Comparison of ENCODE assay signal across 17 cellular contexts in the genomic region with DNA sequence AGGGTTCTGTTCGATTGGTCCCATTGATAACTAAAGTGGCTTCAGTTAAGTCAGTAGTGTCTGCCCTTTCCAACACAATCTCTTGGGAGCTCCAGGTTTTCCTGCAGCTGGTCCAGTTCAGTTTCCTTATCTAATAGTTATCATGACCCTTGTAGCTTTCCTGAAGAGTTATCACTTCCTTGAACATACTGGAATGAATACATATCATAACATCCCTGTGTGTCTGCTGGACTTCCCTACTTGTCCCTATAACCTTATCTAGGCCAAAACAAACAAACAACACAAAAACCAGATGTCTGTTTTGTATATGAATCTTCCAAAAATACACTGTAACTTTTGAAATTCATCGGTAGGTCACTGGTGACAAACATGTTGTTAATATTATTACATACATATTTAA.
DNase-seq lines count a peak whose midpoint lies in the region; ATAC-seq and TF ChIP-seq lines count a peak whose summit lies in the region.
"Had no signal": no experiment of that assay in that cellular context is flagged by ENCODE, and none has a peak within 500 bp of the region (broad histone marks: within the 10 kb centered on the region; RNA-seq: fewer than 3 reads in every experiment).

No MANE protein-coding gene starts in this region.

- H4K20me1 ChIP-seq in mammary epithelial cell (ENCODE audit: insufficient read depth, low read length), result no peaks in the 10 kb centered on the region

- no peak overlapping the region for H2BK15ac ChIP-seq in mesenchymal stem cell (ENCODE audit: low read depth, poor library complexity, severe bottlenecking)

- H3K27me3 Mint-ChIP-seq in CD8-positive, alpha-beta memory T cell, result peaks cover 0 to 2% of the 10 kb centered on the region in 2 donors
- H3K27me3 Mint-ChIP-seq: stimulated activated memory B cell treated with anti-CD40 and anti-IgM and Interleukin-4, amounts not matched to agents 10 μg/mL and 1 μg/mL and 100 μg/mL, for 72 hours had no signal

- intact Hi-C loops in mammary epithelial cell (cut with micrococcal nuclease), result no loop called here

- dilution Hi-C loops in mammary epithelial cell (cut with HindIII; ENCODE audit: low sequenced_read_pairs), result no loop called here

- H4K91ac ChIP-seq in mesenchymal stem cell (ENCODE audit: low read length), result no peak overlapping the region

- no TSS peak for BruUV-seq in mammary epithelial cell (replicated peaks; lab: Mats Ljungman, UMichigan)

- no peaks in the 10 kb centered on the region for H3K9me3 ChIP-seq in CD8-positive, alpha-beta memory T cell (ENCODE audit: low read length)
- no peaks in the 10 kb centered on the region for H3K9me3 ChIP-seq in HUES48 (ENCODE audit: control insufficient read depth, insufficient read depth, low read length)
- H3K9me3 ChIP-seq in mesenchymal stem cell (ENCODE audit: control insufficient read depth, low read length), result no peaks in the 10 kb centered on the region
- H3K9me3 ChIP-seq in mammary epithelial cell (replicated peaks; ENCODE audit: insufficient read depth, low read length), result no peaks in the 10 kb centered on the region
- H3K9me3 ChIP-seq: adrenal gland, heart right ventricle, ovary, right lobe of liver, thoracic aorta had no signal

- H2BK120ac ChIP-seq in mesenchymal stem cell (ENCODE audit: low read depth, low read length), result peak overlapping the region; percentile 8

- no peaks in the 10 kb centered on the region for H3K79me2 ChIP-seq in mammary epithelial cell (ENCODE audit: insufficient read depth, low read length)

- H3K4me1 Mint-ChIP-seq in CD8-positive, alpha-beta memory T cell, result peaks cover 18 to 28% (median 26%) of the 10 kb centered on the region in 3 donors

- H3K4me1 ChIP-seq in CD8-positive, alpha-beta memory T cell (ENCODE audit: insufficient read depth, low read length), result no peaks in the 10 kb centered on the region
- H3K4me1 ChIP-seq in HUES48 (ENCODE audit: control insufficient read depth, insufficient read depth, low read length), result peaks cover 19% of the 10 kb centered on the region
- no peaks in the 10 kb centered on the region for H3K4me1 ChIP-seq in mesenchymal stem cell (ENCODE audit: control insufficient read depth, insufficient read depth, low read depth, low read length)
- peaks cover 16% of the 10 kb centered on the region for H3K4me1 ChIP-seq in mammary epithelial cell (ENCODE audit: insufficient read depth, low read length)
- H3K4me1 ChIP-seq: right lobe of liver had no signal

- H3K27me3 ChIP-seq in CD8-positive, alpha-beta memory T cell (ENCODE audit: insufficient read depth, low read length, poor library complexity, severe bottlenecking), result no peaks in the 10 kb centered on the region
- H3K27me3 ChIP-seq in HUES48 (ENCODE audit: control insufficient read depth, insufficient read depth, low read length) (no peaks in the 10 kb centered on the region), mesenchymal stem cell (ENCODE audit: control insufficient read depth in 1 of 2, insufficient read depth in 1 of 2, low read length in 2 of 2) (no peaks in the 10 kb centered on the region), mammary epithelial cell (ENCODE audit: insufficient read depth, low read length) (no peaks in the 10 kb centered on the region)
- H3K27me3 ChIP-seq: adrenal gland, heart right ventricle, ovary, right lobe of liver had no signal

- H3K27ac ChIP-seq in CD8-positive, alpha-beta memory T cell (ENCODE audit: low read depth, low read length), result no peak overlapping the region
- H3K27ac ChIP-seq in HUES48 (ENCODE audit: low read depth, low read length) (peak overlapping the region; percentile 36), mesenchymal stem cell (ENCODE audit: low read length, poor library complexity, severe bottlenecking) (no peak overlapping the region), mammary epithelial cell (ENCODE audit: insufficient read depth, low read depth, low read length) (no peak overlapping the region)
- H3K27ac ChIP-seq: ovary, right lobe of liver, RWPE1, thoracic aorta had no signal

- no peak for TF ChIP-seq CTCF in mammary epithelial cell (conservative IDR thresholded peaks at IDR 0.05 in 1 of 2, IDR thresholded peaks at IDR 0.05 in 1 of 2; ENCODE audit: extremely low read depth in 1 of 2, insufficient read depth in 1 of 2, low read depth in 1 of 2, low read length in 2 of 2)

- H3K23ac ChIP-seq in mesenchymal stem cell (ENCODE audit: low read length in 2 of 2), result no peak overlapping the region

- no peaks in the 10 kb centered on the region for H3K79me1 ChIP-seq in mesenchymal stem cell (replicated peaks; ENCODE audit: low read length, poor library complexity, severe bottlenecking)

- POLR2A ChIA-PET in CD8-positive, alpha-beta memory T cell (lab: Charles Lee), result no interaction called here

- no peak overlapping the region for H2AFZ ChIP-seq in mesenchymal stem cell (ENCODE audit: low read depth, low read length)
- H2AFZ ChIP-seq in mammary epithelial cell (ENCODE audit: low read depth, low read length), result no peak overlapping the region

- H3K36me3 Mint-ChIP-seq in CD8-positive, alpha-beta memory T cell, result peaks cover 0 to 3% (median 0%) of the 10 kb centered on the region in 3 donors
- H3K36me3 Mint-ChIP-seq: stimulated activated memory B cell treated with anti-CD40 and anti-IgM and Interleukin-4, amounts not matched to agents 10 μg/mL and 1 μg/mL and 100 μg/mL, for 72 hours had no signal

- H3K4me3 Mint-ChIP-seq in CD8-positive, alpha-beta memory T cell, result peak overlapping the region in 1 of 7 donors; percentile 72
- H3K4me3 Mint-ChIP-seq: stimulated activated memory B cell treated with anti-CD40 and anti-IgM and Interleukin-4, amounts not matched to agents 10 μg/mL and 1 μg/mL and 100 μg/mL, for 72 hours had no signal

- in situ Hi-C loops in mammary epithelial cell (cut with MboI; ENCODE audit: low sequenced_read_pairs in 2 of 2), result no loop called here

- peak overlapping the region; percentile 24 to 80 for H2BK12ac ChIP-seq in mesenchymal stem cell (ENCODE audit: low read length in 2 of 2)

- H3K4me2 ChIP-seq in mesenchymal stem cell (ENCODE audit: low read length, poor library complexity, severe bottlenecking), result no peak overlapping the region
- no peak overlapping the region for H3K4me2 ChIP-seq in mammary epithelial cell (ENCODE audit: insufficient read depth, low read depth, low read length)

- ATAC-seq in SK-N-SH treated with all-trans-retinoic acid at 6 μM for 48 hours, result no peak
- ATAC-seq: right lobe of liver; stimulated activated memory B cell treated with anti-CD40 and anti-IgM and Interleukin-4, amounts not matched to agents 10 μg/mL and 1 μg/mL and 100 μg/mL, for 72 hours had no signal

- H3K27ac Mint-ChIP-seq in CD8-positive, alpha-beta memory T cell, result peak overlapping the region in 6 of 8 donors; percentile 30 to 72 (median 62)
- H3K27ac Mint-ChIP-seq: stimulated activated memory B cell treated with anti-CD40 and anti-IgM and Interleukin-4, amounts not matched to agents 10 μg/mL and 1 μg/mL and 100 μg/mL, for 72 hours had no signal

- H3K36me3 ChIP-seq in CD8-positive, alpha-beta memory T cell (ENCODE audit: insufficient read depth, low read length), result no peaks in the 10 kb centered on the region
- no peaks in the 10 kb centered on the region for H3K36me3 ChIP-seq in HUES48 (ENCODE audit: control insufficient read depth, insufficient read depth, low read length)
- no peaks in the 10 kb centered on the region for H3K36me3 ChIP-seq in mesenchymal stem cell (ENCODE audit: control insufficient read depth in 1 of 2, insufficient read depth in 2 of 2, low read depth in 1 of 2, low read length in 2 of 2)
- H3K36me3 ChIP-seq in mammary epithelial cell (ENCODE audit: insufficient read depth, low read length), result no peaks in the 10 kb centered on the region
- H3K36me3 ChIP-seq: adrenal gland, heart right ventricle, ovary, right lobe of liver, thoracic aorta had no signal

- H3K4ac ChIP-seq in mesenchymal stem cell (ENCODE audit: low read depth in 1 of 2, low read length in 2 of 2), result peak overlapping the region; percentile 50 to 62

- no peaks in the 10 kb centered on the region for H3K9me3 Mint-ChIP-seq in CD8-positive, alpha-beta memory T cell
- H3K9me3 Mint-ChIP-seq: stimulated activated memory B cell treated with anti-CD40 and anti-IgM and Interleukin-4, amounts not matched to agents 10 μg/mL and 1 μg/mL and 100 μg/mL, for 72 hours had no signal

- no peak for DNase-seq in CD8-positive, alpha-beta memory T cell
- DNase-seq in mesenchymal stem cell (peak; percentile 40), MV-4-11 (lab: John Stamatoyannopoulos, UW) (no peak), AG08395 (ENCODE audit: low spot score) (no peak), mammary epithelial cell (no peak)
- DNase-seq: activated CD4-positive, alpha-beta T cell treated with anti-CD3 and anti-CD28 coated beads for 1 hour; activated gamma-delta T cell; GDM1; heart right ventricle; right lobe of liver had no signal

- CTCF ChIA-PET in CD8-positive, alpha-beta memory T cell (lab: Charles Lee), result interaction anchor here (1.4 to 2.5 kb wide), 3 partner anchors 8 to 34 kb away, joined by 3 to 10 read pairs (median 9); no protein-coding TSS in a partner anchor
- CTCF ChIA-PET in mammary epithelial cell (lab: Charles Lee; ENCODE audit: low non-redundant PET), result no interaction called here

- no peak overlapping the region for H3K4me3 ChIP-seq in CD8-positive, alpha-beta memory T cell (ENCODE audit: low read length)
- H3K4me3 ChIP-seq in HUES48 (ENCODE audit: low read depth, low read length), result 0 out of 2 replicates have a peak overlapping the region, but pooled peaks have one; percentile 4
- no peak overlapping the region for H3K4me3 ChIP-seq in mesenchymal stem cell (ENCODE audit: insufficient read depth in 1 of 2, low read depth in 1 of 2, low read length in 2 of 2)
- H3K4me3 ChIP-seq in mammary epithelial cell (replicated peaks in 1 of 3; ENCODE audit: insufficient read depth in 1 of 3, low read depth in 2 of 3, low read length in 3 of 3), result no peak overlapping the region
- H3K4me3 ChIP-seq: heart right ventricle, ovary, right lobe of liver, thoracic aorta had no signal

- no peak overlapping the region for H2BK5ac ChIP-seq in mesenchymal stem cell (ENCODE audit: low read depth, low read length, poor library complexity, severe bottlenecking)

- peak overlapping the region; percentile 16 to 85 for H3K18ac ChIP-seq in mesenchymal stem cell (ENCODE audit: low read depth in 1 of 2, low read length in 2 of 2)

- no peak overlapping the region for H4K8ac ChIP-seq in mesenchymal stem cell (ENCODE audit: low read length)

- WGBS in mesenchymal stem cell, result 27% methylated on average over 1 of the region's 2 CpGs
- WGBS in mammary epithelial cell (ENCODE audit: low coverage, missing lambda C conversion rate), result 96% methylated on average over 2 of the region's 2 CpGs

- H3K9ac ChIP-seq in HUES48 (ENCODE audit: low read depth, low read length), result no peak overlapping the region
- H3K9ac ChIP-seq in mesenchymal stem cell (ENCODE audit: low read length), result no peak overlapping the region
- no peak overlapping the region for H3K9ac ChIP-seq in mammary epithelial cell (ENCODE audit: insufficient read depth, low read length)

- H2AK5ac ChIP-seq in mesenchymal stem cell (ENCODE audit: low read length, severe bottlenecking), result peak overlapping the region; percentile 96

- no peak overlapping the region for H3K14ac ChIP-seq in mesenchymal stem cell (ENCODE audit: low read length in 2 of 2)

TF ChIP-seq in SK-N-SH treated with all-trans-retinoic acid at 6 μM for 48 hours, 23 proteins besides CTCF, POLR2A, EP300 and RAD21 (continues in another document):
- TF ChIP-seq SNAI2 (CRISPR knock-in tag; IDR thresholded peaks at IDR 0.05), result 0 out of 2 replicates have a peak, but pooled peaks have one; percentile 14
- peak; percentile 42; the same call in 1 of the 2 replicates for TF ChIP-seq TCF4 (CRISPR knock-in tag; IDR thresholded peaks at IDR 0.05; ENCODE audit: borderline replicate concordance)
